1 cellular context compared by ENCODE assay signal in the genomic region with DNA sequence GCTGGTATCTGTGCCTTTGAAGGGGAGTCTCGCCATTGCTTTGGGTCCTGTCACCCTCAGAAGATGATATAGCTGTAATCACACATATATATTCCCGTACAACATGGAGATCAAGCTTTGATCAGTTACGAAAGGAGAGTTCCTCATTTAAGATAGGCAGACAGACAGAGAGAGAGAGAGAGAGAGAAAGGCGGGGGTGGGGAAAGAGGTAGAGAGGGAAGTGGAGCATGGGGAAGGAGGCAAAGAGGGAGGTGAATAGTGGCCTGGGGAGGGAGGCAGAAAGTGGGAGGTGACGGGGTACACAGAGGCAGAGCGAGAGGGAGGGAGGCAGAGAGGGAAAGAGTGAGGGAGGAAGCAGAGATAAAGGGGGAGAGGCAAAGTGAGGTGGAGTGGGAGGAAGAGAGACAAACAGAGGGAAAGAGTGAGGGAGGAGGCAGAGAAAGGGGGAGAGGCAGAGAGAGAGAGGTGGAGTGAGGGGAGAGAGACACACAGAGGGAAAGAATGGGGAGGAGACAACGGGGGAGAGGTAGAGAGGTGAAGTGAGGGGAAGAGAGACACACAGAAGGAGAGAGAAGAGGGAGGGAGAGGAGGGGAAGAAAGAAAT.
A peak's percentile ranks its signal among the peaks of the same experiment; 100 is the strongest.
TF ChIP-seq lines count a peak whose summit lies in the region.

No MANE protein-coding gene starts in this region.

TF ChIP-seq in H1, 55 proteins besides CTCF, POLR2A, EP300 and RAD21:
- no peak for TF ChIP-seq GTF2F1 (IDR thresholded peaks at IDR 0.05; ENCODE audit: borderline replicate concordance, low read depth, low read length)
- peak; percentile 67 for TF ChIP-seq EGR1 (IDR thresholded peaks at IDR 0.05; ENCODE audit: borderline replicate concordance, low read depth, low read length)
- no peak for TF ChIP-seq TAF1 (IDR thresholded peaks at IDR 0.05; ENCODE audit: low read depth, low read length)
TF ChIP-seq in H1: peak in this region for 1.
